1 cellular context compared by ENCODE assay signal in the genomic region with DNA sequence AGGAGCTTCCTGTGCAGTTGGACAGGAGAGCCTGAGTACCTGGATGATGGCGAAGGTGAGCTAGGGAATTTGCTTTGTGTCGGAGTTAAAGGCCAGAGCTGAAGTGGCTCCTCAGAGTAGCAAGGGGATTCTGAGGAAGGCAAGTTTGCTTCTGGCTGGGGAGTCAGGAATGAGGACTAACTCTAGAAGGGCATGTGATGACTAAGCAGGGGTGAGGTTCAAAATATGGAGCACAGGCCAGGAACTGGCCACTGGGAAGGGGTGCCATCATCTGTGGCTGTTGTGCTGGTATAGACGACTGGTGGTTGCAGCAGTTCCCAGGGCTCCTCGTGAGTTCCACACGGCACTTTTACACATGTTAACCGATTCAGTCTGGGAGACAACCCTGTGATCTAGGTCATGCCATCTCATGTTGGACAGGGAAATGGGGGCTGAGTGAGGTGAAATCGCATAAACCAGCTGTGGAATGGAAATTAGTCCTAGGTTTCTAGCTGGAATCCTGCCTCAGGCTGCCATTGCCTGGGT.
TF ChIP-seq lines count a peak whose summit lies in the region.

No MANE protein-coding gene starts in this region.

TF ChIP-seq in H1, 55 proteins besides CTCF, POLR2A, EP300 and RAD21:
- TF ChIP-seq RXRA (IDR thresholded peaks at IDR 0.05; ENCODE audit: insufficient read depth, low read depth, low read length) (no peak), ASH2L (IDR thresholded peaks at IDR 0.05; ENCODE audit: low read length) (no peak), SIN3A (conservative IDR thresholded peaks at IDR 0.05 in 1 of 2, IDR thresholded peaks at IDR 0.05 in 1 of 2; ENCODE audit: low read depth in 1 of 2, low read length in 2 of 2) (no peak), SP1 (IDR thresholded peaks at IDR 0.05; ENCODE audit: low read depth, low read length) (no peak), TAF1 (IDR thresholded peaks at IDR 0.05; ENCODE audit: low read depth, low read length) (no peak), KDM4A (IDR thresholded peaks at IDR 0.05; ENCODE audit: low read depth, low read length, severe bottlenecking) (no peak), SIX5 (IDR thresholded peaks at IDR 0.05; ENCODE audit: low read depth, low read length) (no peak), GTF2F1 (IDR thresholded peaks at IDR 0.05; ENCODE audit: borderline replicate concordance, low read depth, low read length) (no peak), RNF2 (IDR thresholded peaks at IDR 0.05; ENCODE audit: borderline replicate concordance, low read depth, low read length, missing control alignments, poor library complexity, severe bottlenecking) (no peak), BACH1 (IDR thresholded peaks at IDR 0.05; ENCODE audit: low read length) (no peak), SP2 (IDR thresholded peaks at IDR 0.05; ENCODE audit: low read length) (no peak), JUN (IDR thresholded peaks at IDR 0.05; ENCODE audit: low read depth, low read length) (no peak), TCF12 (IDR thresholded peaks at IDR 0.05; ENCODE audit: low read depth, low read length) (no peak)
- TF ChIP-seq, protein P1, sequence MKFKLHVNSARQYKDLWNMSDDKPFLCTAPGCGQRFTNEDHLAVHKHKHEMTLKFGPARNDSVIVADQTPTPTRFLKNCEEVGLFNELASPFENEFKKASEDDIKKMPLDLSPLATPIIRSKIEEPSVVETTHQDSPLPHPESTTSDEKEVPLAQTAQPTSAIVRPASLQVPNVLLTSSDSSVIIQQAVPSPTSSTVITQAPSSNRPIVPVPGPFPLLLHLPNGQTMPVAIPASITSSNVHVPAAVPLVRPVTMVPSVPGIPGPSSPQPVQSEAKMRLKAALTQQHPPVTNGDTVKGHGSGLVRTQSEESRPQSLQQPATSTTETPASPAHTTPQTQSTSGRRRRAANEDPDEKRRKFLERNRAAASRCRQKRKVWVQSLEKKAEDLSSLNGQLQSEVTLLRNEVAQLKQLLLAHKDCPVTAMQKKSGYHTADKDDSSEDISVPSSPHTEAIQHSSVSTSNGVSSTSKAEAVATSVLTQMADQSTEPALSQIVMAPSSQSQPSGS (IDR thresholded peaks at IDR 0.05; ENCODE audit: low read length), result no peak
